In genomic region chr1:36158827-36159252, GRCh38 we compare ENCODE assay signal across 1 cellular context.
TF ChIP-seq lines count a peak whose summit lies in the region.

No MANE protein-coding gene starts in this region.

TF ChIP-seq in K562, 482 proteins besides CTCF, POLR2A, EP300 and RAD21:
- TF ChIP-seq NFIC (IDR thresholded peaks at IDR 0.05) = peak; percentile 49
TF ChIP-seq in K562: peak in this region for 1; not testable (repeated sequence) for 481.
